ENCODE assay signal across 1 cellular context in the genomic region with DNA sequence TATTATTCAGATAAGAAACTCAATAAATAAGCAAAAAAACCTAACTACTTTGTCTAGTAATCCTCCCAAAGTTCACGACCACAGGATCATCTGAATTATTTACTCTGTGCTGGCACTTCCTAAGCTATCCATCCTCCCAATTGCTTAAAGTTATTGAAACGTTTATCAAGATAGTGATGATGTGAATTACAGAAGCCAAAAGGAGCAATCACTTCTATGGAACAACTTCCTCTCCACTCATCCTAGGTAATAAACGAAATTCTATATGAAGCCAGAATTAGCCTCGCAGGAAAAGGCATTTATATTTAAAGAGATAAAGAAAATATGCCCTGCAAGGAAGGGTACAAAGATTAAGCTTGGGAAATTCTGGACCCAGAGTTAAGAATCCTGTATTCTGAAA.
TF ChIP-seq lines count a peak whose summit lies in the region.

No MANE protein-coding gene starts in this region.

TF ChIP-seq in A549, 52 proteins besides CTCF, POLR2A, EP300 and RAD21:
- TF ChIP-seq HDAC2 (IDR thresholded peaks at IDR 0.05) (no peak), FOSL2 (IDR thresholded peaks at IDR 0.05) (no peak), FOSL2 (CRISPR knock-in tag; IDR thresholded peaks at IDR 0.05) (no peak), MAFK (IDR thresholded peaks at IDR 0.05; ENCODE audit: partially characterized antibody) (no peak), SMC3 (IDR thresholded peaks at IDR 0.05) (no peak), HOXB13 (CRISPR knock-in tag; IDR thresholded peaks at IDR 0.05; ENCODE audit: low read depth) (no peak), CBX2 (IDR thresholded peaks at IDR 0.05; ENCODE audit: borderline replicate concordance, low read depth) (no peak), CHD2 (IDR thresholded peaks at IDR 0.05; ENCODE audit: low read length, partially characterized antibody) (no peak), JUN (IDR thresholded peaks at IDR 0.05) (no peak), CEBPB (IDR thresholded peaks at IDR 0.05) (no peak), HOXB5 (CRISPR knock-in tag; IDR thresholded peaks at IDR 0.05) (no peak)
- TF ChIP-seq, protein P1, sequence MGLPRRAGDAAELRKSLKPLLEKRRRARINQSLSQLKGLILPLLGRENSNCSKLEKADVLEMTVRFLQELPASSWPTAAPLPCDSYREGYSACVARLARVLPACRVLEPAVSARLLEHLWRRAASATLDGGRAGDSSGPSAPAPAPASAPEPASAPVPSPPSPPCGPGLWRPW (IDR thresholded peaks at IDR 0.05): no peak
